Comparison of ENCODE assay signal across 29 cellular contexts in genomic region chr2:224257176-224257575, GRCh38.
"Had no signal": no experiment of that assay in that cellular context is flagged by ENCODE, and none has a peak within 500 bp of the region (broad histone marks: within the 10 kb centered on the region; RNA-seq: fewer than 3 reads in every experiment).

No MANE protein-coding gene starts in this region.

- DNase-seq: activated CD4-positive, alpha-beta memory T cell treated with anti-CD3 and anti-CD28 coated beads, Interleukin-2, amount 10 ng/mL, durations not matched to agents 7 days and 5 days; activated CD4-positive, alpha-beta T cell treated with anti-CD3 and anti-CD28 coated beads for 1 hour; activated CD4-positive, alpha-beta T cell treated with anti-CD3 and anti-CD28 coated beads for 48 hours; activated CD4-positive, CD25-positive, alpha-beta regulatory T cell; activated CD8-positive, alpha-beta memory T cell treated with anti-CD3 and anti-CD28 coated beads for 24 hours; activated CD8-positive, alpha-beta memory T cell treated with anti-CD3 and anti-CD28 coated beads, Interleukin-2, amount 10 ng/mL, durations not matched to agents 7 days and 5 days; activated CD8-positive, alpha-beta memory T cell treated with anti-CD3 and anti-CD28 coated beads, Interleukin-2, amount 50 U/mL, for 48 hours; activated effector memory CD4-positive, alpha-beta T cell treated with Interleukin-2 at 50 U/mL for 16 hours; activated naive CD4-positive, alpha-beta T cell treated with anti-CD3 and anti-CD28 coated beads, Interleukin-2, amount 10 ng/mL, durations not matched to agents 7 days and 5 days; activated naive CD8-positive, alpha-beta T cell treated with anti-CD3 and anti-CD28 coated beads, Interleukin-2, amount 50 U/mL, for 24 hours; activated T-cell treated with anti-CD3 and anti-CD28 coated beads, Interleukin-2, amount 50 U/mL, for 48 hours; amniotic stem cell; NCI-H1092; NCI-H1436 treated with DMSO at 0.1 percent for 48 hours; NCI-H1694 treated with DMSO at 0.1 percent for 48 hours; NCI-H2029 treated with DMSO at 0.1 percent for 48 hours; NCI-H2107; NCI-H2171; NCI-H510A; NCI-H526; NCI-H748 treated with DMSO at 0.1 percent for 48 hours; NK-92 treated with Interleukin-12 subunit alpha and Interleukin-12 subunit beta, amount 100 ng/mL, for 24 hours; PC-9; T1000; WERI-Rb-1 had no signal

- H2AFZ ChIP-seq: PC-9 had no signal

- H3K4me2 ChIP-seq: PC-9 had no signal

- H3K36me3 ChIP-seq: ascending aorta, cardiac muscle cell, WERI-Rb-1 had no signal

- ATAC-seq: activated CD8-positive, alpha-beta memory T cell treated with anti-CD3 and anti-CD28 coated beads, Interleukin-2, amount 10 ng/mL, durations not matched to agents 7 days and 5 days; activated naive CD8-positive, alpha-beta T cell treated with anti-CD3 and anti-CD28 coated beads, Interleukin-2, amount 50 U/mL, for 24 hours; Right ventricle myocardium inferior had no signal

- H3K27me3 ChIP-seq: ascending aorta, cardiac muscle cell had no signal

- H3K9me3 ChIP-seq: ascending aorta had no signal

- H3K27ac ChIP-seq: ascending aorta, cardiac muscle cell, PC-9, RWPE1, WERI-Rb-1 had no signal

- H3K4me3 ChIP-seq: ascending aorta, cardiac muscle cell, PC-9 had no signal
